In genomic region chr5:17819786-17820185, GRCh38 we compare ENCODE assay signal across 21 cellular contexts.
A peak's percentile ranks its signal among the peaks of the same experiment; 100 is the strongest.
DNase-seq lines count a peak whose midpoint lies in the region; ATAC-seq, FAIRE-seq and TF ChIP-seq lines count a peak whose summit lies in the region.
"Had no signal": no experiment of that assay in that cellular context is flagged by ENCODE, and none has a peak within 500 bp of the region (broad histone marks: within the 10 kb centered on the region; RNA-seq: fewer than 3 reads in every experiment).

No MANE protein-coding gene starts in this region.

- H3K79me2 ChIP-seq in mammary epithelial cell (ENCODE audit: insufficient read depth, low read length) (no peaks in the 10 kb centered on the region), K562 (ENCODE audit: control insufficient read depth, insufficient read depth, low read length) (no peaks in the 10 kb centered on the region), fibroblast of lung (ENCODE audit: control insufficient read depth, insufficient read depth, low read length) (no peaks in the 10 kb centered on the region), GM23248 (ENCODE audit: insufficient read depth) (no peaks in the 10 kb centered on the region)

- H3K36me3 Mint-ChIP-seq in MCF 10A (ENCODE audit: insufficient read depth, unreplicated experiment): no peaks in the 10 kb centered on the region
- H3K36me3 Mint-ChIP-seq in WTC11: no peaks in the 10 kb centered on the region

- no peaks in the 10 kb centered on the region for H3F3A ChIP-seq in GM23248 (ENCODE audit: insufficient read depth)

- no peak overlapping the region for H3K27ac ChIP-seq in mammary epithelial cell (ENCODE audit: insufficient read depth, low read depth, low read length)
- H3K27ac ChIP-seq in K562 (ENCODE audit: extremely low read depth, low read depth, low read length): no peak overlapping the region
- no peak overlapping the region for H3K27ac ChIP-seq in fibroblast of lung (ENCODE audit: insufficient read depth, low read length)
- H3K27ac ChIP-seq in GM23248: no peak overlapping the region
- H3K27ac ChIP-seq: 22Rv1, RWPE1 had no signal

- TF ChIP-seq EP300 in K562 (IDR thresholded peaks at IDR 0.05; ENCODE audit: low read length): no peak

- no peak overlapping the region for H3K4me3 Mint-ChIP-seq in MCF 10A (ENCODE audit: unreplicated experiment)
- H3K4me3 Mint-ChIP-seq in WTC11: no peak overlapping the region
- H3K4me3 Mint-ChIP-seq: CD4-positive, alpha-beta T cell; H9 had no signal

- H3K36me3 ChIP-seq in mammary epithelial cell (ENCODE audit: insufficient read depth, low read length) (no peaks in the 10 kb centered on the region), K562 (ENCODE audit: control insufficient read depth, insufficient read depth, low read length) (no peaks in the 10 kb centered on the region), fibroblast of lung (ENCODE audit: control insufficient read depth, insufficient read depth, low read length) (no peaks in the 10 kb centered on the region), GM23248 (ENCODE audit: low read depth) (no peaks in the 10 kb centered on the region)
- H3K36me3 ChIP-seq: BE2C had no signal

- H3K9me3 Mint-ChIP-seq in MCF 10A (ENCODE audit: unreplicated experiment): no peaks in the 10 kb centered on the region
- H3K9me3 Mint-ChIP-seq in WTC11: no peaks in the 10 kb centered on the region
- H3K9me3 Mint-ChIP-seq: H9 had no signal

- dilution Hi-C loops in mammary epithelial cell (cut with HindIII; ENCODE audit: low sequenced_read_pairs): no loop called here

- H2AFZ ChIP-seq in mammary epithelial cell (ENCODE audit: low read depth, low read length): no peak overlapping the region
- no peak overlapping the region for H2AFZ ChIP-seq in K562 (ENCODE audit: low read depth, low read length)
- H2AFZ ChIP-seq in fibroblast of lung (ENCODE audit: low read length): no peak overlapping the region
- H2AFZ ChIP-seq in GM23248: no peak overlapping the region

- H4K20me1 ChIP-seq in mammary epithelial cell (ENCODE audit: insufficient read depth, low read length) (no peaks in the 10 kb centered on the region), K562 (replicated peaks; ENCODE audit: control insufficient read depth, insufficient read depth, low read length) (no peaks in the 10 kb centered on the region), fibroblast of lung (ENCODE audit: control insufficient read depth, extremely low read depth, insufficient read depth, low read length) (no peaks in the 10 kb centered on the region), GM23248 (ENCODE audit: insufficient read depth) (no peaks in the 10 kb centered on the region)

- no peak overlapping the region for H3K4me3 ChIP-seq in mammary epithelial cell (replicated peaks in 1 of 3; ENCODE audit: insufficient read depth in 1 of 3, low read depth in 2 of 3, low read length in 3 of 3)
- no peak overlapping the region for H3K4me3 ChIP-seq in K562
- no peak overlapping the region for H3K4me3 ChIP-seq in fibroblast of lung (replicated peaks in 1 of 4; ENCODE audit: control extremely low read depth in 1 of 4, insufficient read depth in 1 of 4, low read depth in 3 of 4, low read length in 4 of 4)
- H3K4me3 ChIP-seq in GM23248: no peak overlapping the region

- intact Hi-C loops in MCF 10A (cut with micrococcal nuclease) (no loop called here), mammary epithelial cell (cut with micrococcal nuclease) (no loop called here), K562 (cut with micrococcal nuclease) (no loop called here)

- POLR2A ChIA-PET in MCF 10A (lab: Yijun Ruan, JAX): no interaction called here
- POLR2A ChIA-PET in K562 (lab: Yijun Ruan, JAX): no interaction called here
- POLR2A ChIA-PET in WTC11 (lab: Charles Lee): no interaction called here

- H3K27ac Mint-ChIP-seq in MCF 10A (ENCODE audit: low read depth, unreplicated experiment) (no peak overlapping the region), WTC11 (no peak overlapping the region)
- H3K27ac Mint-ChIP-seq: CD4-positive, alpha-beta T cell; H9 had no signal

- CTCF ChIA-PET in MCF 10A (lab: Yijun Ruan, JAX): no interaction called here
- CTCF ChIA-PET in mammary epithelial cell (lab: Charles Lee; ENCODE audit: low non-redundant PET): no interaction called here
- CTCF ChIA-PET in K562 (lab: Yijun Ruan, JAX; ENCODE audit: low intra/inter-chr PET ratio): no interaction called here
- CTCF ChIA-PET in WTC11 (lab: Charles Lee): no interaction called here

- H3K9me1 ChIP-seq in K562 (ENCODE audit: control insufficient read depth, insufficient read depth, low read length): no peaks in the 10 kb centered on the region

- no TSS peak for BruUV-seq in MCF 10A (replicated peaks; lab: Mats Ljungman, UMichigan)
- BruUV-seq in mammary epithelial cell (replicated peaks; lab: Mats Ljungman, UMichigan): no TSS peak
- no TSS peak for BruUV-seq in K562 (replicated peaks; lab: Mats Ljungman, UMichigan)

- DNase-seq in MCF 10A (ENCODE audit: unreplicated experiment): peak; percentile 30
- DNase-seq in mammary epithelial cell: no peak
- no peak for DNase-seq in K562 (ENCODE audit: extremely low read depth in 1 of 4, low spot score in 3 of 4)
- DNase-seq in fibroblast of lung (ENCODE audit: low read depth in 2 of 2): peak; percentile 41 to 44
- no peak for DNase-seq in WTC11 (ENCODE audit: low spot score)
- no peak for DNase-seq in left lobe of liver (ENCODE audit: low spot score)
- no peak for DNase-seq in GM23248
- DNase-seq: BE2C; Caco-2; CD4-positive, alpha-beta T cell; GDM1; H9; NCI-H1105 treated with DMSO at 0.1 percent for 48 hours; NCI-H1694 treated with DMSO at 0.1 percent for 48 hours; NCI-H2107; NCI-H510A; NCI-H774; OCI-M1 had no signal

- no peak for ATAC-seq in K562
- ATAC-seq in GM21526 (IDR thresholded peaks at IDR 0.05; ENCODE audit: low FRiP score, unreplicated experiment): no peak
- ATAC-seq in WTC11: no peak
- no peak for ATAC-seq in left lobe of liver

- H3K9me2 ChIP-seq in GM23248 (ENCODE audit: insufficient read depth): no peaks in the 10 kb centered on the region

- H3K4me2 ChIP-seq in mammary epithelial cell (ENCODE audit: insufficient read depth, low read depth, low read length) (no peak overlapping the region), K562 (ENCODE audit: insufficient read depth, low read length) (no peak overlapping the region), fibroblast of lung (ENCODE audit: extremely low read depth, insufficient read depth, low read length) (no peak overlapping the region), GM23248 (ENCODE audit: unreplicated experiment) (no peak overlapping the region)

- H3K9me3 ChIP-seq in mammary epithelial cell (replicated peaks; ENCODE audit: insufficient read depth, low read length) (no peaks in the 10 kb centered on the region), K562 (replicated peaks; ENCODE audit: control insufficient read depth, insufficient read depth, low read depth, low read length) (no peaks in the 10 kb centered on the region; the same call in 1 of the 2 replicates), fibroblast of lung (ENCODE audit: control insufficient read depth, insufficient read depth, low read depth, low read length) (no peaks in the 10 kb centered on the region), GM23248 (ENCODE audit: low read depth) (no peaks in the 10 kb centered on the region)
- H3K9me3 ChIP-seq: BE2C, Caco-2 had no signal

- no peak for TF ChIP-seq RAD21 in K562 (CRISPR knock-in tag; conservative IDR thresholded peaks at IDR 0.05 in 1 of 2, IDR thresholded peaks at IDR 0.05 in 1 of 2)

- TF ChIP-seq POLR2A in K562 (conservative IDR thresholded peaks at IDR 0.05): no peak

- H3K9ac ChIP-seq in mammary epithelial cell (ENCODE audit: insufficient read depth, low read length) (no peak overlapping the region), K562 (ENCODE audit: insufficient read depth in 1 of 2, low read depth in 2 of 2, low read length in 2 of 2) (no peak overlapping the region), fibroblast of lung (ENCODE audit: insufficient read depth, low read length) (no peak overlapping the region), GM23248 (no peak overlapping the region)

- H3K4me1 Mint-ChIP-seq in MCF 10A (ENCODE audit: insufficient read depth, unreplicated experiment) (no peaks in the 10 kb centered on the region), WTC11 (no peaks in the 10 kb centered on the region)
- H3K4me1 Mint-ChIP-seq: H9 had no signal

- TF ChIP-seq CTCF in MCF 10A (IDR thresholded peaks at IDR 0.05; ENCODE audit: unreplicated experiment): no peak
- no peak for TF ChIP-seq CTCF in mammary epithelial cell (conservative IDR thresholded peaks at IDR 0.05 in 1 of 2, IDR thresholded peaks at IDR 0.05 in 1 of 2; ENCODE audit: extremely low read depth in 1 of 2, insufficient read depth in 1 of 2, low read depth in 1 of 2, low read length in 2 of 2)
- TF ChIP-seq CTCF in K562 (IDR thresholded peaks at IDR 0.05 in 2 of 3, conservative IDR thresholded peaks at IDR 0.05 in 1 of 3; ENCODE audit: insufficient read depth in 2 of 3, low read depth in 1 of 3, low read length in 3 of 3): no peak
- TF ChIP-seq CTCF in fibroblast of lung (conservative IDR thresholded peaks at IDR 0.05 in 1 of 2, IDR thresholded peaks at IDR 0.05 in 1 of 2; ENCODE audit: low read depth in 1 of 2, low read length in 2 of 2): no peak
- TF ChIP-seq CTCF in WTC11 (IDR thresholded peaks at IDR 0.05): no peak

- no peak for FAIRE-seq in K562 (lab: Jason Lieb, UNC)

- no peaks in the 10 kb centered on the region for H3K27me3 Mint-ChIP-seq in MCF 10A (ENCODE audit: insufficient read depth, unreplicated experiment)
- H3K27me3 Mint-ChIP-seq in WTC11 (ENCODE audit: low read depth): no peaks in the 10 kb centered on the region; the same call in 1 of the 2 replicates
- H3K27me3 Mint-ChIP-seq: CD4-positive, alpha-beta T cell had no signal

- WGBS in mammary epithelial cell (ENCODE audit: low coverage, missing lambda C conversion rate): 75% methylated on average over 5 of the region's 5 CpGs
- WGBS in K562 (ENCODE audit: insufficient coverage, low coverage, missing lambda C conversion rate): under 1% methylated on average over 5 of the region's 5 CpGs
- WGBS in GM23248 (ENCODE audit: low coverage in 1 of 2, low lambda C conversion rate in 2 of 2, missing lambda C conversion rate in 2 of 2), 2 experiments: 42 to 55% methylated on average over 5 of the region's 5 CpGs

- H3K4me1 ChIP-seq in mammary epithelial cell (ENCODE audit: insufficient read depth, low read length) (no peaks in the 10 kb centered on the region), K562 (replicated peaks in 1 of 2; ENCODE audit: control insufficient read depth in 2 of 2, insufficient read depth in 2 of 2, low read length in 2 of 2) (no peaks in the 10 kb centered on the region), fibroblast of lung (ENCODE audit: control insufficient read depth, extremely low read depth, insufficient read depth, low read length) (no peaks in the 10 kb centered on the region), GM23248 (ENCODE audit: insufficient read depth) (no peaks in the 10 kb centered on the region)
- H3K4me1 ChIP-seq: BE2C, Caco-2 had no signal

- in situ Hi-C loops in mammary epithelial cell (cut with MboI; ENCODE audit: low sequenced_read_pairs in 2 of 2): no loop called here
- in situ Hi-C loops in K562 (cut with MboI): no loop called here
- in situ Hi-C loops in GM23248 (cut with MboI): no loop called here

- no peaks in the 10 kb centered on the region for H3K27me3 ChIP-seq in mammary epithelial cell (ENCODE audit: insufficient read depth, low read length)
- no peaks in the 10 kb centered on the region for H3K27me3 ChIP-seq in K562 (ENCODE audit: control insufficient read depth in 2 of 2, insufficient read depth in 2 of 2, low read length in 2 of 2)
- no peaks in the 10 kb centered on the region for H3K27me3 ChIP-seq in fibroblast of lung (ENCODE audit: control insufficient read depth, insufficient read depth, low read length)
- no peaks in the 10 kb centered on the region for H3K27me3 ChIP-seq in GM23248 (replicated peaks; ENCODE audit: insufficient read depth)
- H3K27me3 ChIP-seq: BE2C had no signal

Comparison
In these comparisons a context has a peak if more than half of its experiments do, and no peak if none do; other contexts are left out.
1. DNase-seq: peak in MCF 10A (single experiment) and fibroblast of lung (2 of 2); none in mammary epithelial cell (single experiment), K562 (0 of 4), WTC11 (single experiment), left lobe of liver (single experiment) and GM23248 (single experiment).